1 cellular context compared by ENCODE assay signal in genomic region chr2:144348846-144349245, GRCh38.
TF ChIP-seq lines count a peak whose summit lies in the region.

No MANE protein-coding gene starts in this region.

TF ChIP-seq in K562, 482 proteins besides CTCF, POLR2A, EP300 and RAD21:
- TF ChIP-seq HDGF (IDR thresholded peaks at IDR 0.05) (no peak), NR4A1 (CRISPR knock-in tag; IDR thresholded peaks at IDR 0.05) (no peak), NR4A1 (tag; IDR thresholded peaks at IDR 0.05) (no peak), ZNF512 (tag; IDR thresholded peaks at IDR 0.05) (no peak), BRD4 (IDR thresholded peaks at IDR 0.05) (no peak), ZFP30 (CRISPR knock-in tag; IDR thresholded peaks at IDR 0.05; ENCODE audit: borderline replicate concordance) (no peak), TRIM24 (IDR thresholded peaks at IDR 0.05) (no peak), ZNF584 (CRISPR knock-in tag; IDR thresholded peaks at IDR 0.05; ENCODE audit: low read depth) (no peak), ZFX (CRISPR knock-in tag; IDR thresholded peaks at IDR 0.05) (no peak), GABPA (tag; conservative IDR thresholded peaks at IDR 0.05; ENCODE audit: low read depth) (no peak), GTF2B (IDR thresholded peaks at IDR 0.05; ENCODE audit: extremely low read depth, insufficient read length) (no peak), E2F5 (CRISPR knock-in tag; IDR thresholded peaks at IDR 0.05) (no peak), CGGBP1 (CRISPR knock-in tag; IDR thresholded peaks at IDR 0.05) (no peak), CXXC5 (CRISPR knock-in tag; IDR thresholded peaks at IDR 0.05) (no peak), ZNF75A (CRISPR knock-in tag; IDR thresholded peaks at IDR 0.05) (no peak), UBTF (IDR thresholded peaks at IDR 0.05; ENCODE audit: borderline replicate concordance in 1 of 2, low read depth in 2 of 2, low read length in 2 of 2) (no peak), PHB2 (IDR thresholded peaks at IDR 0.05; ENCODE audit: low read depth) (no peak), GATAD2A (IDR thresholded peaks at IDR 0.05) (no peak), E2F8 (IDR thresholded peaks at IDR 0.05; ENCODE audit: low read depth, partially characterized antibody) (no peak), PPARD (CRISPR knock-in tag; IDR thresholded peaks at IDR 0.05) (no peak)
- TF ChIP-seq, protein P1, sequence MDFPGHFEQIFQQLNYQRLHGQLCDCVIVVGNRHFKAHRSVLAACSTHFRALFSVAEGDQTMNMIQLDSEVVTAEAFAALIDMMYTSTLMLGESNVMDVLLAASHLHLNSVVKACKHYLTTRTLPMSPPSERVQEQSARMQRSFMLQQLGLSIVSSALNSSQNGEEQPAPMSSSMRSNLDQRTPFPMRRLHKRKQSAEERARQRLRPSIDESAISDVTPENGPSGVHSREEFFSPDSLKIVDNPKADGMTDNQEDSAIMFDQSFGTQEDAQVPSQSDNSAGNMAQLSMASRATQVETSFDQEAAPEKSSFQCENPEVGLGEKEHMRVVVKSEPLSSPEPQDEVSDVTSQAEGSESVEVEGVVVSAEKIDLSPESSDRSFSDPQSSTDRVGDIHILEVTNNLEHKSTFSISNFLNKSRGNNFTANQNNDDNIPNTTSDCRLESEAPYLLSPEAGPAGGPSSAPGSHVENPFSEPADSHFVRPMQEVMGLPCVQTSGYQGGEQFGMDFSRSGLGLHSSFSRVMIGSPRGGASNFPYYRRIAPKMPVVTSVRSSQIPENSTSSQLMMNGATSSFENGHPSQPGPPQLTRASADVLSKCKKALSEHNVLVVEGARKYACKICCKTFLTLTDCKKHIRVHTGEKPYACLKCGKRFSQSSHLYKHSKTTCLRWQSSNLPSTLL (IDR thresholded peaks at IDR 0.05): no peak
